23 cellular contexts compared by ENCODE assay signal in genomic region chr16:89035698-89036570, GRCh38. TPM values are rescaled to one million over a fixed set of nuclear protein-coding genes. Genes with fewer than 3 reads are reported as not detected.
"Had no signal": no experiment of that assay in that cellular context is flagged by ENCODE, and none has a peak within 500 bp of the region (broad histone marks: within the 10 kb centered on the region; RNA-seq: fewer than 3 reads in every experiment).

No MANE protein-coding gene starts in this region.

- H3K36me3 ChIP-seq: right lobe of liver, stomach had no signal

- H3K4me2 ChIP-seq: smooth muscle cell had no signal

- H3K27ac ChIP-seq: dorsolateral prefrontal cortex, epithelial cell of prostate, psoas muscle, right lobe of liver, stomach, VCaP had no signal

- H3K4me3 Mint-ChIP-seq: endodermal cell; memory B cell; nephron; stimulated activated effector memory CD8-positive, alpha-beta T cell treated with anti-CD3 and anti-CD28 coated beads, Interleukin-12 subunit alpha, Interleukin-12 subunit beta, amount 100 ng/mL, for 72 hours had no signal

- H3K4me1 Mint-ChIP-seq: nephron had no signal

- H3K27ac Mint-ChIP-seq: endodermal cell; memory B cell; nephron; stimulated activated effector memory CD8-positive, alpha-beta T cell treated with anti-CD3 and anti-CD28 coated beads, Interleukin-12 subunit alpha, Interleukin-12 subunit beta, amount 100 ng/mL, for 72 hours had no signal

- H3K9me3 ChIP-seq: psoas muscle, right lobe of liver had no signal

- H3K27me3 ChIP-seq: right lobe of liver had no signal

- H3K4me1 ChIP-seq: psoas muscle, right lobe of liver, stomach had no signal

- H3K36me3 Mint-ChIP-seq: stimulated activated effector memory CD8-positive, alpha-beta T cell treated with anti-CD3 and anti-CD28 coated beads, Interleukin-12 subunit alpha, Interleukin-12 subunit beta, amount 100 ng/mL, for 72 hours had no signal

- DNase-seq: activated CD4-positive, alpha-beta T cell treated with anti-CD3 and anti-CD28 coated beads, Interleukin-2, amount 50 U/mL, for 4 hours; activated CD4-positive, CD25-positive, alpha-beta regulatory T cell treated with anti-CD3 and anti-CD28 coated beads, Interleukin-2, amount 50 U/mL, for 72 hours; activated gamma-delta T cell; endodermal cell; foreskin fibroblast; islet precursor cell; psoas muscle; stimulated activated CD4-positive, alpha-beta T cell treated with anti-CD3 and anti-CD28 coated beads, Interleukin-4, amount 100 ng/mL, for 24 hours; stomach; SW 1271; trophoblast cell had no signal

- H3K4me3 ChIP-seq: dorsolateral prefrontal cortex, psoas muscle, right lobe of liver, smooth muscle cell, stomach had no signal

- ATAC-seq: activated naive CD4-positive, alpha-beta T cell treated with anti-CD3 and anti-CD28 coated beads, Interleukin-2, amount 50 U/mL, for 72 hours; left lobe of liver; psoas muscle; right lobe of liver; stimulated activated effector memory CD8-positive, alpha-beta T cell treated with anti-CD3 and anti-CD28 coated beads, Interleukin-12 subunit alpha, Interleukin-12 subunit beta, amount 100 ng/mL, for 72 hours had no signal

RNA-seq across cellular contexts. Expression of gene CBFA2T3, which starts 58.9 kb away (rescaled TPM):
- total RNA-seq: activated CD8-positive, alpha-beta memory T cell treated with anti-CD3 and anti-CD28 coated beads for 36 hours; osteocyte; smooth muscle cell had no signal
